12 cellular contexts compared by ENCODE assay signal in genomic region chr1:218384576-218384975, GRCh38. TPM values are rescaled to one million over a fixed set of nuclear protein-coding genes. Genes with fewer than 3 reads are reported as not detected.
DNase-seq lines count a peak whose midpoint lies in the region; ATAC-seq and TF ChIP-seq lines count a peak whose summit lies in the region.
"Had no signal": no experiment of that assay in that cellular context is flagged by ENCODE, and none has a peak within 500 bp of the region (broad histone marks: within the 10 kb centered on the region; RNA-seq: fewer than 3 reads in every experiment).

No MANE protein-coding gene starts in this region.

- no peaks in the 10 kb centered on the region for H3K4me1 Mint-ChIP-seq in natural killer cell treated with Interleukin-12 subunit alpha and Interleukin-12 subunit beta and Interleukin-15 and Interleukin-18, amount 100 ng/mL, for 72 hours (ENCODE audit: low read depth in 2 of 2)

- peaks cover 23 to 41% of the 10 kb centered on the region in 2 donors for H3K27me3 Mint-ChIP-seq in natural killer cell treated with Interleukin-12 subunit alpha and Interleukin-12 subunit beta and Interleukin-15 and Interleukin-18, amount 100 ng/mL, for 72 hours

- H3K27ac Mint-ChIP-seq in natural killer cell treated with Interleukin-12 subunit alpha and Interleukin-12 subunit beta and Interleukin-15 and Interleukin-18, amount 100 ng/mL, for 72 hours, result no peak overlapping the region

- DNase-seq in NCI-H1092 treated with DMSO at 0.1 percent for 48 hours (lab: John Stamatoyannopoulos, UW), result peak; percentile 42
- DNase-seq in NCI-H1092 (lab: John Stamatoyannopoulos, UW), result no peak
- peak; percentile 63 for DNase-seq in NCI-H510A (lab: John Stamatoyannopoulos, UW)
- DNase-seq in astrocyte of the spinal cord (ENCODE audit: low read depth, low spot score), result peak; percentile 53
- DNase-seq in retina, result peak; percentile 49
- DNase-seq in natural killer cell treated with Interleukin-12 subunit alpha and Interleukin-12 subunit beta and Interleukin-15 and Interleukin-18, amount 100 ng/mL, for 72 hours (ENCODE audit: low spot score), result no peak
- DNase-seq: anterior cingulate cortex, NCI-H187, T-helper 1 cell had no signal

- ATAC-seq in GM21360 (IDR thresholded peaks at IDR 0.05; ENCODE audit: unreplicated experiment), result no peak
- no peak for ATAC-seq in GM21619 (IDR thresholded peaks at IDR 0.05; ENCODE audit: unreplicated experiment)
- no peak for ATAC-seq in natural killer cell treated with Interleukin-12 subunit alpha and Interleukin-12 subunit beta and Interleukin-15 and Interleukin-18, amount 100 ng/mL, for 72 hours

- in situ Hi-C loops in astrocyte of the spinal cord (cut with HindIII; ENCODE audit: low sequenced_read_pairs), result no loop called here

- H3K4me3 Mint-ChIP-seq in natural killer cell treated with Interleukin-12 subunit alpha and Interleukin-12 subunit beta and Interleukin-15 and Interleukin-18, amount 100 ng/mL, for 72 hours, result no peak overlapping the region

- no peak overlapping the region for H3K4me3 ChIP-seq in astrocyte of the spinal cord (ENCODE audit: low read depth, low read length)
- H3K4me3 ChIP-seq: esophagus muscularis mucosa had no signal

- no peaks in the 10 kb centered on the region for H3K9me3 Mint-ChIP-seq in natural killer cell treated with Interleukin-12 subunit alpha and Interleukin-12 subunit beta and Interleukin-15 and Interleukin-18, amount 100 ng/mL, for 72 hours

- no peak for TF ChIP-seq CTCF in astrocyte of the spinal cord (IDR thresholded peaks at IDR 0.05; ENCODE audit: low read depth, low read length)

- H3K36me3 Mint-ChIP-seq in natural killer cell treated with Interleukin-12 subunit alpha and Interleukin-12 subunit beta and Interleukin-15 and Interleukin-18, amount 100 ng/mL, for 72 hours, result no peaks in the 10 kb centered on the region

RNA-seq across cellular contexts. Expression of gene TGFB2, which starts 39.4 kb away (rescaled TPM):
- under 1 TPM in 1 of 2 donors, not detected in 1; 0.11 TPM for total RNA-seq in natural killer cell treated with Interleukin-12 subunit alpha and Interleukin-12 subunit beta and Interleukin-15 and Interleukin-18, amount 100 ng/mL, for 72 hours

Comparison
In these comparisons a context has a peak if more than half of its experiments do, and no peak if none do; other contexts are left out.
1. DNase-seq: peak in NCI-H1092 treated with DMSO at 0.1 percent for 48 hours (single experiment), NCI-H510A (single experiment), astrocyte of the spinal cord (single experiment) and retina (single experiment); none in NCI-H1092 (single experiment) and natural killer cell treated with Interleukin-12 subunit alpha and Interleukin-12 subunit beta and Interleukin-15 and Interleukin-18, amount 100 ng/mL, for 72 hours (single experiment).